13 cellular contexts compared by ENCODE assay signal in the genomic region with DNA sequence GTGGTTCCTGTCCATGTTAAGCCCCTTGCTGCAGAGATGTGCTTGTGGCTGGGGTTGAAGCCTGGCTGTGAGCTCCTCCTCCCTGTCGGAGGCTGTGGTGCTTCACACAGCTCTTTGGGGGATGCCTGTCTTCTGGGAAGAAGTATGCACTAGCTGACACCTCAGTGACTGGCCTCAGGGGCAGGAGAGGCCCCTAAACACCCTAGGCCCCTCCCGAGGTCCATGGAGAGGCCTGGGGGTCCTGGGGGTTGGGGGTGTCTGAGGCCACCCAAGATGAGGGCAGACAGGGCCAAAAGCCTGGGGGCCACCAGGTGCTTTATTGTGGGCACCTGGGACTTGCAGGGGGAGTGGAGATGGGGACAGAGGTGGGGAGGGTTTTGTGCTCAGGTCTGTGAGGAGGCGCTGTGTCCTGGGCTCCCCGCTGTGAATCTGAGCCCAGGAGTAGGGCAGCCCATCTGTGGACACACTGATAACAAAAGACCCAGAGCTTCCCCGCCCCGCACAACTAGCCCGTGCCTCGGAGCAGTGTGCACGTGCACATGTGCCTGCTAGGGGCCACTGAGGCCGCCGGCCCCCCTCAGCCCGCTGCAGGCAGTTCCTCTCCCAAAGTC.
DNase-seq lines count a peak whose midpoint lies in the region; ATAC-seq and TF ChIP-seq lines count a peak whose summit lies in the region.
"Had no signal": no experiment of that assay in that cellular context is flagged by ENCODE, and none has a peak within 500 bp of the region (broad histone marks: within the 10 kb centered on the region; RNA-seq: fewer than 3 reads in every experiment).

No MANE protein-coding gene starts in this region.

- peak; percentile 0 for DNase-seq in activated naive CD4-positive, alpha-beta T cell treated with Interleukin-2 at 50 U/mL for 16 hours
- DNase-seq in activated naive CD4-positive, alpha-beta T cell (lab: John Stamatoyannopoulos, UW), result no peak
- peak; percentile 55 for DNase-seq in coronary artery (ENCODE audit: low spot score)
- peak in 2 of 3 donors; percentile 11 to 21 for DNase-seq in mucosa of descending colon
- DNase-seq in tibial artery, result peak; percentile 6 to 51
- DNase-seq in NCI-H1694 treated with DMSO at 0.1 percent for 48 hours (lab: John Stamatoyannopoulos, UW), result no peak
- DNase-seq in COLO829 (ENCODE audit: low spot score), result no peak
- no peak for DNase-seq in GM23248
- DNase-seq: NCI-H1436 treated with DMSO at 0.1 percent for 48 hours; OCI-M1; stimulated activated CD8-positive, alpha-beta memory T cell treated with anti-CD3 and anti-CD28 coated beads, Interleukin-4, amount 100 ng/mL, for 48 hours; thyroid gland had no signal

- H3K36me3 ChIP-seq in mucosa of descending colon (ENCODE audit: low read depth) (no peaks in the 10 kb centered on the region), tibial artery (peaks cover 14 to 67% (median 33%) of the 10 kb centered on the region in 3 donors), GM23248 (ENCODE audit: low read depth) (no peaks in the 10 kb centered on the region)

- H3K4me2 ChIP-seq in GM23248 (ENCODE audit: unreplicated experiment), result no peak overlapping the region

- intact Hi-C loops in mucosa of descending colon (cut with DNase I, micrococcal nuclease), result no loop called here
- intact Hi-C loops in tibial artery (cut with DNase I; ENCODE audit: low total_unique reads), result no loop called here

- H2AFZ ChIP-seq in GM23248, result no peak overlapping the region

- no peak overlapping the region for H3K4me3 ChIP-seq in coronary artery
- no peak overlapping the region for H3K4me3 ChIP-seq in mucosa of descending colon
- H3K4me3 ChIP-seq in tibial artery, result no peak overlapping the region
- H3K4me3 ChIP-seq in GM23248, result no peak overlapping the region
- H3K4me3 ChIP-seq: GM12878, thyroid gland had no signal

- no peaks in the 10 kb centered on the region for H3K27me3 ChIP-seq in tibial artery
- no peaks in the 10 kb centered on the region for H3K27me3 ChIP-seq in GM23248 (replicated peaks; ENCODE audit: insufficient read depth)
- H3K27me3 ChIP-seq: thyroid gland had no signal

- H3K4me1 ChIP-seq in mucosa of descending colon (ENCODE audit: low read depth), result no peaks in the 10 kb centered on the region
- H3K4me1 ChIP-seq in tibial artery, result no peaks in the 10 kb centered on the region
- H3K4me1 ChIP-seq in GM23248 (ENCODE audit: insufficient read depth), result no peaks in the 10 kb centered on the region
- H3K4me1 ChIP-seq: thyroid gland had no signal

- no peak for TF ChIP-seq CTCF in coronary artery (IDR thresholded peaks at IDR 0.05)
- no peak for TF ChIP-seq CTCF in mucosa of descending colon (IDR thresholded peaks at IDR 0.05)
- no peak for TF ChIP-seq CTCF in tibial artery (IDR thresholded peaks at IDR 0.05)

- in situ Hi-C loops in GM23248 (cut with MboI), result no loop called here

- H3F3A ChIP-seq in GM23248 (ENCODE audit: insufficient read depth), result peaks cover 8% of the 10 kb centered on the region; the same call in 1 of the 2 replicates

- no peak overlapping the region for H3K9ac ChIP-seq in GM23248

- H3K27ac ChIP-seq in coronary artery (no peak overlapping the region), tibial artery (no peak overlapping the region), GM23248 (no peak overlapping the region)
- H3K27ac ChIP-seq: thyroid gland had no signal

- no peak for ATAC-seq in mucosa of descending colon
- ATAC-seq: GM12878 had no signal

- no peaks in the 10 kb centered on the region for H3K79me2 ChIP-seq in GM23248 (ENCODE audit: insufficient read depth)

- H4K20me1 ChIP-seq in GM23248 (ENCODE audit: insufficient read depth), result no peaks in the 10 kb centered on the region

- H3K9me3 ChIP-seq in mucosa of descending colon (no peaks in the 10 kb centered on the region), tibial artery (no peaks in the 10 kb centered on the region), GM23248 (ENCODE audit: low read depth) (no peaks in the 10 kb centered on the region)
- H3K9me3 ChIP-seq: thyroid gland had no signal

- H3K9me2 ChIP-seq in GM23248 (ENCODE audit: insufficient read depth), result no peaks in the 10 kb centered on the region

- 70 to 79% methylated on average over 10 to 12 of the region's 12 CpGs for WGBS in GM23248 (ENCODE audit: low coverage in 1 of 2, low lambda C conversion rate in 2 of 2, missing lambda C conversion rate in 2 of 2), 2 experiments

Comparison
In these comparisons a context has a peak if more than half of its experiments do, and no peak if none do; other contexts are left out.
1. DNase-seq: peak in activated naive CD4-positive, alpha-beta T cell treated with Interleukin-2 at 50 U/mL for 16 hours (single experiment), coronary artery (single experiment), mucosa of descending colon (2 of 3) and tibial artery (2 of 2); none in activated naive CD4-positive, alpha-beta T cell (0 of 4), NCI-H1694 treated with DMSO at 0.1 percent for 48 hours (single experiment), COLO829 (single experiment) and GM23248 (single experiment).